Comparison of ENCODE assay signal across 9 cellular contexts in the genomic region with DNA sequence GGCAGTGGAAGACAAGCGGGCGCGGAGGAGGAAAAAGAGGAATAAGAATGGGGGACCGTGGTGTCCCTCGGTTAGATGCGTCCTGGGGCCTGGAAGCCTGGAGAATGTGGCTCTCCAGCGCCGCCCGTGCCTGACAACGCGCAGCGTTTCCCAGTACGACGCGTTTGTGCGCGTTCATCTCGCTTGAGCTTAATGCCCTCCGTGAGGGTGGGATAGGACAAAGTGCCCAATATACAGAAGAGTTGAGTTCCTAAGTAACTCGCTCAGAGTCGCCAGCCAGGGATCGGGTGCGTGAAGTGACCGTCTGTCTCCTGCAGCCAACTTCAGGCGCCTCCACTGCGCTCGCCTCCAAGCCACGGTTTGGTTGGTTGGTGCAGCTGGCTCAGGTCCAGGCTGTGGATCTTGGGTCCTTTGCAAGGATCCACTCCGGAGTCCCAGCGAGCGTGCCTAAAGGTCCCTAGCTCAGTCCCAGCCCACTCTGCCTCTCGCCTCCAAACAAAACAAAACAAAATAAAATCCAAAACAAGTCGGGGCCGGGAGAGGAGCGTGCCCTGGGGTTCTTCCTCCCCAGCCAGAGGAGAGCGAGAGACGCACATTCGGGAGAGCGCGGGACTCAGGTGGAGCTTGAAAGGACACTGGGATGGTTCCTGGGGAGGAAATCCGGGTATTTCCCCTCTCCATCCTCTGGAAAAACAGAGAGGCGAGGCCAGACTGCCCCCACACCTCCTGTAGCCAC. TPM values are rescaled to one million over a fixed set of nuclear protein-coding genes. Genes with fewer than 3 reads are reported as not detected.
DNase-seq lines count a peak whose midpoint lies in the region; ATAC-seq and TF ChIP-seq lines count a peak whose summit lies in the region.
"Had no signal": no experiment of that assay in that cellular context is flagged by ENCODE, and none has a peak within 500 bp of the region (broad histone marks: within the 10 kb centered on the region; RNA-seq: fewer than 3 reads in every experiment).

No MANE protein-coding gene starts in this region.

- POLR2A ChIA-PET in WTC11 (lab: Charles Lee) = interaction anchor here (0.6 to 1.3 kb wide), 2 partner anchors 27 to 34 kb away, joined by 3 to 8 read pairs; no protein-coding TSS in a partner anchor

- H3K4me1 ChIP-seq in iPS-20b (ENCODE audit: insufficient read depth, low read length) = peaks cover 10% of the 10 kb centered on the region; the same call in 1 of the 2 replicates

- ATAC-seq in WTC11 (peak; percentile 13), GM21515 (IDR thresholded peaks at IDR 0.05; ENCODE audit: unreplicated experiment) (no peak)

- CTCF ChIA-PET in WTC11 (lab: Charles Lee) = interaction anchor here (0.6 to 4.9 kb wide), 22 partner anchors 10 to 348 kb away, joined by 3 to 43 read pairs (median 4); a partner anchor contains a TSS

- H3K27ac ChIP-seq in iPS-20b (ENCODE audit: low read length) = no peak overlapping the region

- no peaks in the 10 kb centered on the region for H3K9me3 ChIP-seq in iPS-20b (ENCODE audit: insufficient read depth, low read depth, low read length)

- no peaks in the 10 kb centered on the region for H3K36me3 Mint-ChIP-seq in WTC11

- no peaks in the 10 kb centered on the region for H3K9me3 Mint-ChIP-seq in WTC11

- H3K36me3 ChIP-seq in iPS-20b (ENCODE audit: insufficient read depth, low read depth, low read length) = no peaks in the 10 kb centered on the region

- DNase-seq in stimulated activated CD4-positive, alpha-beta T cell treated with anti-CD3 and anti-CD28 coated beads, Interleukin-15, amount 100 ng/mL, for 24 hours = peak; percentile 54
- no peak for DNase-seq in stimulated activated CD4-positive, alpha-beta T cell treated with anti-CD3 and anti-CD28 coated beads, Interleukin-2, amount 100 ng/mL, for 48 hours
- DNase-seq in WTC11 (ENCODE audit: low spot score) (peak; percentile 73), glomerular visceral epithelial cell (ENCODE audit: extremely low spot score) (no peak), cerebellar cortex (ENCODE audit: low spot score) (no peak)
- no peak for DNase-seq in activated CD4-positive, CD25-positive, alpha-beta regulatory T cell (lab: John Stamatoyannopoulos, UW)
- DNase-seq: nucleus accumbens had no signal

- H3K4me3 ChIP-seq in iPS-20b (ENCODE audit: low read length) = peak overlapping the region; percentile 20; the same call in 1 of the 2 replicates

- no peak overlapping the region for H3K9ac ChIP-seq in iPS-20b (ENCODE audit: low read depth, low read length)

- H3K4me3 Mint-ChIP-seq in WTC11 = peak overlapping the region; percentile 86

- peaks cover 80% of the 10 kb centered on the region for H3K27me3 ChIP-seq in iPS-20b (ENCODE audit: insufficient read depth, low read length)

- peaks cover 50% of the 10 kb centered on the region for H3K4me1 Mint-ChIP-seq in WTC11

- H3K27me3 Mint-ChIP-seq in WTC11 (ENCODE audit: low read depth) = peaks cover 64% of the 10 kb centered on the region

- no peak for TF ChIP-seq CTCF in WTC11 (IDR thresholded peaks at IDR 0.05)

- no peak overlapping the region for H3K27ac Mint-ChIP-seq in WTC11

TF ChIP-seq in WTC11, 78 proteins besides CTCF, POLR2A, EP300 and RAD21 (continues in another document):
- TF ChIP-seq, protein P1, sequence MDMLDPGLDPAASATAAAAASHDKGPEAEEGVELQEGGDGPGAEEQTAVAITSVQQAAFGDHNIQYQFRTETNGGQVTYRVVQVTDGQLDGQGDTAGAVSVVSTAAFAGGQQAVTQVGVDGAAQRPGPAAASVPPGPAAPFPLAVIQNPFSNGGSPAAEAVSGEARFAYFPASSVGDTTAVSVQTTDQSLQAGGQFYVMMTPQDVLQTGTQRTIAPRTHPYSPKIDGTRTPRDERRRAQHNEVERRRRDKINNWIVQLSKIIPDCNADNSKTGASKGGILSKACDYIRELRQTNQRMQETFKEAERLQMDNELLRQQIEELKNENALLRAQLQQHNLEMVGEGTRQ (CRISPR knock-in tag; IDR thresholded peaks at IDR 0.05) = no peak
- TF ChIP-seq, protein P2, sequence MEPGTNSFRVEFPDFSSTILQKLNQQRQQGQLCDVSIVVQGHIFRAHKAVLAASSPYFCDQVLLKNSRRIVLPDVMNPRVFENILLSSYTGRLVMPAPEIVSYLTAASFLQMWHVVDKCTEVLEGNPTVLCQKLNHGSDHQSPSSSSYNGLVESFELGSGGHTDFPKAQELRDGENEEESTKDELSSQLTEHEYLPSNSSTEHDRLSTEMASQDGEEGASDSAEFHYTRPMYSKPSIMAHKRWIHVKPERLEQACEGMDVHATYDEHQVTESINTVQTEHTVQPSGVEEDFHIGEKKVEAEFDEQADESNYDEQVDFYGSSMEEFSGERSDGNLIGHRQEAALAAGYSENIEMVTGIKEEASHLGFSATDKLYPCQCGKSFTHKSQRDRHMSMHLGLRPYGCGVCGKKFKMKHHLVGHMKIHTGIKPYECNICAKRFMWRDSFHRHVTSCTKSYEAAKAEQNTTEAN (CRISPR knock-in tag; IDR thresholded peaks at IDR 0.05) = no peak
- TF ChIP-seq JUN (CRISPR knock-in tag; IDR thresholded peaks at IDR 0.05) = 0 out of 2 replicates have a peak, but pooled peaks have one; percentile 27
- TF ChIP-seq GTF2I (CRISPR knock-in tag; conservative IDR thresholded peaks at IDR 0.05) = no peak
- TF ChIP-seq, protein P3, sequence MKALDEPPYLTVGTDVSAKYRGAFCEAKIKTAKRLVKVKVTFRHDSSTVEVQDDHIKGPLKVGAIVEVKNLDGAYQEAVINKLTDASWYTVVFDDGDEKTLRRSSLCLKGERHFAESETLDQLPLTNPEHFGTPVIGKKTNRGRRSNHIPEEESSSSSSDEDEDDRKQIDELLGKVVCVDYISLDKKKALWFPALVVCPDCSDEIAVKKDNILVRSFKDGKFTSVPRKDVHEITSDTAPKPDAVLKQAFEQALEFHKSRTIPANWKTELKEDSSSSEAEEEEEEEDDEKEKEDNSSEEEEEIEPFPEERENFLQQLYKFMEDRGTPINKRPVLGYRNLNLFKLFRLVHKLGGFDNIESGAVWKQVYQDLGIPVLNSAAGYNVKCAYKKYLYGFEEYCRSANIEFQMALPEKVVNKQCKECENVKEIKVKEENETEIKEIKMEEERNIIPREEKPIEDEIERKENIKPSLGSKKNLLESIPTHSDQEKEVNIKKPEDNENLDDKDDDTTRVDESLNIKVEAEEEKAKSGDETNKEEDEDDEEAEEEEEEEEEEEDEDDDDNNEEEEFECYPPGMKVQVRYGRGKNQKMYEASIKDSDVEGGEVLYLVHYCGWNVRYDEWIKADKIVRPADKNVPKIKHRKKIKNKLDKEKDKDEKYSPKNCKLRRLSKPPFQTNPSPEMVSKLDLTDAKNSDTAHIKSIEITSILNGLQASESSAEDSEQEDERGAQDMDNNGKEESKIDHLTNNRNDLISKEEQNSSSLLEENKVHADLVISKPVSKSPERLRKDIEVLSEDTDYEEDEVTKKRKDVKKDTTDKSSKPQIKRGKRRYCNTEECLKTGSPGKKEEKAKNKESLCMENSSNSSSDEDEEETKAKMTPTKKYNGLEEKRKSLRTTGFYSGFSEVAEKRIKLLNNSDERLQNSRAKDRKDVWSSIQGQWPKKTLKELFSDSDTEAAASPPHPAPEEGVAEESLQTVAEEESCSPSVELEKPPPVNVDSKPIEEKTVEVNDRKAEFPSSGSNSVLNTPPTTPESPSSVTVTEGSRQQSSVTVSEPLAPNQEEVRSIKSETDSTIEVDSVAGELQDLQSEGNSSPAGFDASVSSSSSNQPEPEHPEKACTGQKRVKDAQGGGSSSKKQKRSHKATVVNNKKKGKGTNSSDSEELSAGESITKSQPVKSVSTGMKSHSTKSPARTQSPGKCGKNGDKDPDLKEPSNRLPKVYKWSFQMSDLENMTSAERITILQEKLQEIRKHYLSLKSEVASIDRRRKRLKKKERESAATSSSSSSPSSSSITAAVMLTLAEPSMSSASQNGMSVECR (CRISPR knock-in tag; IDR thresholded peaks at IDR 0.05; ENCODE audit: borderline replicate concordance) = no peak
- TF ChIP-seq, protein P4, sequence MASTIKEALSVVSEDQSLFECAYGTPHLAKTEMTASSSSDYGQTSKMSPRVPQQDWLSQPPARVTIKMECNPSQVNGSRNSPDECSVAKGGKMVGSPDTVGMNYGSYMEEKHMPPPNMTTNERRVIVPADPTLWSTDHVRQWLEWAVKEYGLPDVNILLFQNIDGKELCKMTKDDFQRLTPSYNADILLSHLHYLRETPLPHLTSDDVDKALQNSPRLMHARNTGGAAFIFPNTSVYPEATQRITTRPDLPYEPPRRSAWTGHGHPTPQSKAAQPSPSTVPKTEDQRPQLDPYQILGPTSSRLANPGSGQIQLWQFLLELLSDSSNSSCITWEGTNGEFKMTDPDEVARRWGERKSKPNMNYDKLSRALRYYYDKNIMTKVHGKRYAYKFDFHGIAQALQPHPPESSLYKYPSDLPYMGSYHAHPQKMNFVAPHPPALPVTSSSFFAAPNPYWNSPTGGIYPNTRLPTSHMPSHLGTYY (CRISPR knock-in tag; IDR thresholded peaks at IDR 0.05) = no peak
- TF ChIP-seq, protein P5, sequence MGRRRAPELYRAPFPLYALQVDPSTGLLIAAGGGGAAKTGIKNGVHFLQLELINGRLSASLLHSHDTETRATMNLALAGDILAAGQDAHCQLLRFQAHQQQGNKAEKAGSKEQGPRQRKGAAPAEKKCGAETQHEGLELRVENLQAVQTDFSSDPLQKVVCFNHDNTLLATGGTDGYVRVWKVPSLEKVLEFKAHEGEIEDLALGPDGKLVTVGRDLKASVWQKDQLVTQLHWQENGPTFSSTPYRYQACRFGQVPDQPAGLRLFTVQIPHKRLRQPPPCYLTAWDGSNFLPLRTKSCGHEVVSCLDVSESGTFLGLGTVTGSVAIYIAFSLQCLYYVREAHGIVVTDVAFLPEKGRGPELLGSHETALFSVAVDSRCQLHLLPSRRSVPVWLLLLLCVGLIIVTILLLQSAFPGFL (CRISPR knock-in tag; IDR thresholded peaks at IDR 0.05; ENCODE audit: borderline replicate concordance) = no peak
- TF ChIP-seq TEAD1 (CRISPR knock-in tag; IDR thresholded peaks at IDR 0.05) = peak; percentile 73
- TF ChIP-seq, protein P6, sequence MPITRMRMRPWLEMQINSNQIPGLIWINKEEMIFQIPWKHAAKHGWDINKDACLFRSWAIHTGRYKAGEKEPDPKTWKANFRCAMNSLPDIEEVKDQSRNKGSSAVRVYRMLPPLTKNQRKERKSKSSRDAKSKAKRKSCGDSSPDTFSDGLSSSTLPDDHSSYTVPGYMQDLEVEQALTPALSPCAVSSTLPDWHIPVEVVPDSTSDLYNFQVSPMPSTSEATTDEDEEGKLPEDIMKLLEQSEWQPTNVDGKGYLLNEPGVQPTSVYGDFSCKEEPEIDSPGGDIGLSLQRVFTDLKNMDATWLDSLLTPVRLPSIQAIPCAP (CRISPR knock-in tag; IDR thresholded peaks at IDR 0.05) = no peak
- TF ChIP-seq JAZF1 (CRISPR knock-in tag; IDR thresholded peaks at IDR 0.05) = no peak

RNA-seq across cellular contexts. Expression of a gene that starts 1.0 kb away (rescaled TPM):
- total RNA-seq in WTC11 (2021) = 1.7 to 2.9 TPM (median 2.0 TPM) in 3 replicates

RNA-seq across cellular contexts. Expression of a gene that starts 3.2 kb away (rescaled TPM):
- 80.5 to 90.7 TPM (median 82.0 TPM) in 3 replicates for total RNA-seq in WTC11 (2021)

RNA-seq across cellular contexts. Expression of a gene that starts 3.5 kb away (rescaled TPM):
- total RNA-seq in WTC11 (2021) = 0.07 to 0.28 TPM (median 0.11 TPM) in 3 replicates

RNA-seq across cellular contexts. Expression of a gene that starts 28.1 kb away (rescaled TPM):
- 90.0 to 126 TPM (median 96.2 TPM) in 3 replicates for total RNA-seq in WTC11 (2021)

RNA-seq across cellular contexts. Expression of a gene that starts 48.4 kb away (rescaled TPM):
- 0.46 to 1.3 TPM (median 0.62 TPM) in 3 replicates for total RNA-seq in WTC11 (2021)

Comparison
In these comparisons a context has a peak if more than half of its experiments do, and no peak if none do; other contexts are left out.
1. DNase-seq: peak in stimulated activated CD4-positive, alpha-beta T cell treated with anti-CD3 and anti-CD28 coated beads, Interleukin-15, amount 100 ng/mL, for 24 hours (single experiment) and WTC11 (single experiment); none in stimulated activated CD4-positive, alpha-beta T cell treated with anti-CD3 and anti-CD28 coated beads, Interleukin-2, amount 100 ng/mL, for 48 hours (0 of 2), glomerular visceral epithelial cell (single experiment), cerebellar cortex (single experiment) and activated CD4-positive, CD25-positive, alpha-beta regulatory T cell (0 of 4).